ENCODE assay signal across 20 cellular contexts in genomic region chr20:62758226-62758912, GRCh38. TPM values are rescaled to one million over a fixed set of nuclear protein-coding genes. Genes with fewer than 3 reads are reported as not detected.
DNase-seq lines count a peak whose midpoint lies in the region; ATAC-seq and TF ChIP-seq lines count a peak whose summit lies in the region.
"Had no signal": no experiment of that assay in that cellular context is flagged by ENCODE, and none has a peak within 500 bp of the region (broad histone marks: within the 10 kb centered on the region; RNA-seq: fewer than 3 reads in every experiment).

No MANE protein-coding gene starts in this region.

- H3K36me3 ChIP-seq in neural progenitor cell (no peaks in the 10 kb centered on the region), gastrocnemius medialis (no peaks in the 10 kb centered on the region)
- H3K36me3 ChIP-seq: SJSA1 had no signal

- no peak for ATAC-seq in right cardiac atrium
- no peak for ATAC-seq in gastrocnemius medialis
- no peak for ATAC-seq in activated CD4-positive, alpha-beta T cell treated with anti-CD3 and anti-CD28 coated beads for 36 hours

- DNase-seq in right cardiac atrium (peak; percentile 1 to 34 (median 20)), cardiac septum (ENCODE audit: low spot score) (no peak), glutamatergic neuron (peak; percentile 5), neural progenitor cell (ENCODE audit: low spot score) (no peak), gastrocnemius medialis (no peak), HuH-7 (ENCODE audit: low spot score) (no peak)
- DNase-seq in activated CD4-positive, alpha-beta T cell treated with anti-CD3 and anti-CD28 coated beads for 36 hours: no peak
- DNase-seq: CD8-positive, alpha-beta memory T cell; DMS 273 treated with DMSO at 0.1 percent for 48 hours; DMS79 treated with DMSO at 0.1 percent for 48 hours; GF-D8; HCEC 1CT; Kasumi-1; NCI-H1105 treated with DMSO at 0.1 percent for 48 hours; NCI-H146; NCI-H1930; NCI-H2107; NCI-H774 had no signal

- H3K4me1 Mint-ChIP-seq in glutamatergic neuron (ENCODE audit: low read depth, unreplicated experiment) (peaks cover 4% of the 10 kb centered on the region), neural progenitor cell (peaks cover 11% of the 10 kb centered on the region)
- no peaks in the 10 kb centered on the region for H3K4me1 Mint-ChIP-seq in activated CD4-positive, alpha-beta T cell treated with anti-CD3 and anti-CD28 coated beads for 36 hours
- H3K4me1 Mint-ChIP-seq: CD8-positive, alpha-beta memory T cell had no signal

- H3K27me3 Mint-ChIP-seq in glutamatergic neuron (ENCODE audit: unreplicated experiment): no peaks in the 10 kb centered on the region
- peaks cover 7% of the 10 kb centered on the region for H3K27me3 Mint-ChIP-seq in neural progenitor cell (ENCODE audit: insufficient read depth, low read depth)
- H3K27me3 Mint-ChIP-seq in activated CD4-positive, alpha-beta T cell treated with anti-CD3 and anti-CD28 coated beads for 36 hours: peaks cover 2% of the 10 kb centered on the region

- H3K36me3 Mint-ChIP-seq in glutamatergic neuron (ENCODE audit: unreplicated experiment) (no peaks in the 10 kb centered on the region), neural progenitor cell (no peaks in the 10 kb centered on the region)
- no peaks in the 10 kb centered on the region for H3K36me3 Mint-ChIP-seq in activated CD4-positive, alpha-beta T cell treated with anti-CD3 and anti-CD28 coated beads for 36 hours (ENCODE audit: low read depth)
- H3K36me3 Mint-ChIP-seq: CD8-positive, alpha-beta memory T cell had no signal

- in situ Hi-C loops in gastrocnemius medialis (cut with MboI; ENCODE audit: low sequenced_read_pairs in 4 of 4): no loop called here

- H3K4me1 ChIP-seq in right cardiac atrium (ENCODE audit: control insufficient read depth, insufficient read depth, low read length) (no peaks in the 10 kb centered on the region), neural progenitor cell (peaks cover 17% of the 10 kb centered on the region), gastrocnemius medialis (no peaks in the 10 kb centered on the region)
- H3K4me1 ChIP-seq: SJSA1 had no signal

- H4K20me1 ChIP-seq in neural progenitor cell (ENCODE audit: low read depth): no peaks in the 10 kb centered on the region

- H3K9ac ChIP-seq in neural progenitor cell: no peak overlapping the region

- WGBS in right cardiac atrium: 78% methylated on average over 16 of the region's 16 CpGs

- CTCF ChIA-PET in activated CD4-positive, alpha-beta T cell treated with anti-CD3 and anti-CD28 coated beads for 36 hours (lab: Charles Lee): interaction anchor here (0.6 kb wide), 1 partner anchor 107 kb away, joined by 3 read pairs; no protein-coding TSS in a partner anchor

- intact Hi-C loops in right cardiac atrium (cut with DNase I) (no loop called here), cardiac septum (cut with DNase I) (no loop called here), gastrocnemius medialis (cut with DNase I; ENCODE audit: low total_unique reads) (no loop called here)
- intact Hi-C loops in activated CD4-positive, alpha-beta T cell treated with anti-CD3 and anti-CD28 coated beads for 36 hours (cut with DNase I, micrococcal nuclease): no loop called here

- H3K79me2 ChIP-seq in neural progenitor cell (ENCODE audit: low read depth): no peaks in the 10 kb centered on the region

- no peak overlapping the region for H3K4me2 ChIP-seq in neural progenitor cell

- H3F3A ChIP-seq in neural progenitor cell (ENCODE audit: low read depth): peaks cover 8% of the 10 kb centered on the region

- H3K9me3 ChIP-seq in right cardiac atrium (ENCODE audit: control insufficient read depth, low read length) (no peaks in the 10 kb centered on the region), neural progenitor cell (ENCODE audit: low read depth) (no peaks in the 10 kb centered on the region), gastrocnemius medialis (no peaks in the 10 kb centered on the region)
- H3K9me3 ChIP-seq: SJSA1 had no signal

- no peak overlapping the region for H3K4me3 Mint-ChIP-seq in glutamatergic neuron (ENCODE audit: unreplicated experiment)
- no peak overlapping the region for H3K4me3 Mint-ChIP-seq in neural progenitor cell
- no peak overlapping the region for H3K4me3 Mint-ChIP-seq in activated CD4-positive, alpha-beta T cell treated with anti-CD3 and anti-CD28 coated beads for 36 hours
- H3K4me3 Mint-ChIP-seq: CD8-positive, alpha-beta memory T cell had no signal

- H3K4me3 ChIP-seq in right cardiac atrium (ENCODE audit: low read length): no peak overlapping the region
- no peak overlapping the region for H3K4me3 ChIP-seq in neural progenitor cell
- H3K4me3 ChIP-seq in gastrocnemius medialis: no peak overlapping the region
- H3K4me3 ChIP-seq: SJSA1 had no signal

- POLR2A ChIA-PET in activated CD4-positive, alpha-beta T cell treated with anti-CD3 and anti-CD28 coated beads for 36 hours (lab: Charles Lee): no interaction called here

- TF ChIP-seq CTCF in glutamatergic neuron (IDR thresholded peaks at IDR 0.05; ENCODE audit: partially characterized antibody, unreplicated experiment): no peak
- TF ChIP-seq CTCF in neural progenitor cell (IDR thresholded peaks at IDR 0.05): no peak
- no peak for TF ChIP-seq CTCF in gastrocnemius medialis (IDR thresholded peaks at IDR 0.05 in 4 of 5, conservative IDR thresholded peaks at IDR 0.05 in 1 of 5)

- no peak overlapping the region for H2AFZ ChIP-seq in neural progenitor cell (replicated peaks)

- H3K27ac Mint-ChIP-seq in glutamatergic neuron (ENCODE audit: unreplicated experiment): no peak overlapping the region
- H3K27ac Mint-ChIP-seq in neural progenitor cell: peak overlapping the region; percentile 4
- no peak overlapping the region for H3K27ac Mint-ChIP-seq in activated CD4-positive, alpha-beta T cell treated with anti-CD3 and anti-CD28 coated beads for 36 hours

- no peak for TF ChIP-seq POLR2A in gastrocnemius medialis (IDR thresholded peaks at IDR 0.05)

- no peak overlapping the region for H3K27ac ChIP-seq in right cardiac atrium (ENCODE audit: low read length)
- H3K27ac ChIP-seq in neural progenitor cell: no peak overlapping the region
- no peak overlapping the region for H3K27ac ChIP-seq in gastrocnemius medialis
- H3K27ac ChIP-seq: HL-60, SJSA1 had no signal

- H3K27me3 ChIP-seq in right cardiac atrium (ENCODE audit: control insufficient read depth, insufficient read depth) (no peaks in the 10 kb centered on the region), neural progenitor cell (peaks cover 19% of the 10 kb centered on the region), gastrocnemius medialis (peaks cover 12 to 14% (median 14%) of the 10 kb centered on the region in 3 donors)

- H3K9me3 Mint-ChIP-seq in glutamatergic neuron (ENCODE audit: unreplicated experiment) (peaks cover 7% of the 10 kb centered on the region), neural progenitor cell (peaks cover 10% of the 10 kb centered on the region)
- H3K9me3 Mint-ChIP-seq in activated CD4-positive, alpha-beta T cell treated with anti-CD3 and anti-CD28 coated beads for 36 hours (ENCODE audit: low read depth): no peaks in the 10 kb centered on the region
- H3K9me3 Mint-ChIP-seq: CD8-positive, alpha-beta memory T cell had no signal

RNA-seq across cellular contexts. Expression of gene MRGBP, which starts 37.9 kb away (rescaled TPM):
- total RNA-seq in right cardiac atrium (10 to 100 TPM in 1 of 4 donors, 1 to 10 TPM in 3; 8.3 to 10.9 (median 8.6) TPM), cardiac septum (7.9 TPM), glutamatergic neuron (ENCODE audit: unreplicated experiment) (15.6 TPM), neural progenitor cell (ENCODE audit: low replicate concordance) (14.0 and 18.1 TPM in 2 replicates), gastrocnemius medialis (1 to 10 TPM; 7.8 to 9.8 (median 8.2) TPM)
- 12.1 TPM for polyA plus RNA-seq in right cardiac atrium
- 10 to 100 TPM; 14.5 to 15.0 TPM for total RNA-seq in activated CD4-positive, alpha-beta T cell treated with anti-CD3 and anti-CD28 coated beads for 36 hours

RNA-seq across cellular contexts. Expression of gene OGFR, which starts 46.3 kb away (rescaled TPM):
- total RNA-seq in right cardiac atrium (10 to 100 TPM; 21.0 to 29.6 (median 24.2) TPM), cardiac septum (16.4 TPM), glutamatergic neuron (ENCODE audit: unreplicated experiment) (70.5 TPM), neural progenitor cell (ENCODE audit: low replicate concordance) (7.0 and 23.9 TPM in 2 replicates), gastrocnemius medialis (10 to 100 TPM; 21.9 to 52.1 (median 40.5) TPM)
- polyA plus RNA-seq in right cardiac atrium: 26.6 TPM
- 10 to 100 TPM; 43.8 to 44.7 TPM for total RNA-seq in activated CD4-positive, alpha-beta T cell treated with anti-CD3 and anti-CD28 coated beads for 36 hours

RNA-seq across cellular contexts. Expression of gene NTSR1, which starts 49.7 kb away (rescaled TPM):
- total RNA-seq in right cardiac atrium: under 1 TPM in 1 of 4 donors, not detected in 3; 0.06 TPM
- polyA plus RNA-seq in right cardiac atrium: not detected
- 0.08 TPM for total RNA-seq in cardiac septum
- 4.0 TPM for total RNA-seq in glutamatergic neuron (ENCODE audit: unreplicated experiment)
- total RNA-seq in neural progenitor cell (ENCODE audit: low replicate concordance): 0.12 and 0.26 TPM in 2 replicates
- under 1 TPM in 2 of 4 donors, not detected in 2; 0.04 to 0.13 TPM for total RNA-seq in gastrocnemius medialis
- total RNA-seq in activated CD4-positive, alpha-beta T cell treated with anti-CD3 and anti-CD28 coated beads for 36 hours: under 1 TPM; 0.07 to 0.14 TPM
- total RNA-seq: CD8-positive, alpha-beta memory T cell; SJSA1 had no signal
- polyA plus RNA-seq: CD8-positive, alpha-beta memory T cell had no signal

RNA-seq across cellular contexts. Expression of gene COL9A3, which starts 58.5 kb away (rescaled TPM):
- 1 to 10 TPM; 4.3 to 6.9 (median 5.6) TPM for total RNA-seq in right cardiac atrium
- 13.0 TPM for polyA plus RNA-seq in right cardiac atrium
- total RNA-seq in cardiac septum: 0.94 TPM
- 78.7 TPM for total RNA-seq in glutamatergic neuron (ENCODE audit: unreplicated experiment)
- 10.5 and 34.8 TPM in 2 replicates for total RNA-seq in neural progenitor cell (ENCODE audit: low replicate concordance)
- total RNA-seq in gastrocnemius medialis: 1 to 10 TPM in 2 of 4 donors, under 1 TPM in 2; 0.41 to 4.1 (median 1.6) TPM
- total RNA-seq in activated CD4-positive, alpha-beta T cell treated with anti-CD3 and anti-CD28 coated beads for 36 hours: not detected
- total RNA-seq: CD8-positive, alpha-beta memory T cell; SJSA1 had no signal
- polyA plus RNA-seq: CD8-positive, alpha-beta memory T cell had no signal

Comparison
In these comparisons a context has a peak if more than half of its experiments do, and no peak if none do; other contexts are left out.
1. DNase-seq: peak in right cardiac atrium (3 of 3) and glutamatergic neuron (single experiment); none in cardiac septum (single experiment), neural progenitor cell (single experiment), gastrocnemius medialis (0 of 2), activated CD4-positive, alpha-beta T cell treated with anti-CD3 and anti-CD28 coated beads for 36 hours (single experiment) and HuH-7 (single experiment).